In the genomic region with DNA sequence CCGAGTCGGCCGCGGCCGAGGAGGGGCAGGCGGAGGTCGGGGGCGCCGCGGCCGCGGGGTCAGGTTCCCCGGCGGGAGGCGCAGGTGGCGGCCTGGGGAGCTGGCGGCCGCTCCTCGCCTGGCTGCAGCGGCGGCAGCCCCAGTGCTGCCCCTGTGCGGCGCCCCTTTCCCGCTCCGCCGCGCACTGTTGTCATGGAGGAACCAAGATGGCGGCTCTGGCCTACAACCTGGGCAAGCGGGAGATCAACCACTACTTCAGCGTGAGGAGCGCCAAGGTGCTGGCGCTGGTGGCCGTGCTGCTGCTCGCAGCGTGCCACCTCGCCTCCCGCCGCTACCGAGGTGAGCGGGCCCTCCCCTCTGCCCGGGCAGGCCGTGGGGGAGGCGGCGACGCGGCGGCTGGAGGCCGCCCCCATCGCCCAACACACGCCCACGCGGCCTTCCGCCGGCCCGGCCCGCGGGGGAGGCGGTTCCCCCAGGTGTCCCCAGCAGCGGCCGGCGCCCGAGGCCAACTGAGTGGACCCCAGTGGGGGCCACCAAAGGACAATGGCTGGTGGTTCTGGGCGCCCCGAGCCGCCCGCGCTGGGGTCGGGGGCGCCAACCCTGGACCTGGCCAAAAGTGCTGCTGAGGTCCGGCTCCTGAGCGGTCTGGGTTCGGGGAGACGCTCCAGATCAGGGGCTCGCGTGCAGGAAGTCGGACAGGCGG, we compare ENCODE assay signal across 8 cellular contexts. TPM values are rescaled to one million over a fixed set of nuclear protein-coding genes. Genes with fewer than 3 reads are reported as not detected.
DNase-seq lines count a peak whose midpoint lies in the region; ATAC-seq, FAIRE-seq and TF ChIP-seq lines count a peak whose summit lies in the region.

No MANE protein-coding gene starts in this region.

- peak overlapping the region; percentile 89 for H3K9ac ChIP-seq in neural cell (ENCODE audit: low read length)

- TF ChIP-seq CTCF in fibroblast of the aortic adventitia (IDR thresholded peaks at IDR 0.05; ENCODE audit: insufficient read depth, low read length) (peak; percentile 41), neural cell (IDR thresholded peaks at IDR 0.05; ENCODE audit: poor library complexity, severe bottlenecking) (peak; percentile 62)

- H3K4me3 ChIP-seq in fibroblast of the aortic adventitia (ENCODE audit: low read depth, low read length), result peak overlapping the region; percentile 76
- H3K4me3 ChIP-seq in neural cell (ENCODE audit: low read length), result peak overlapping the region; percentile 72

- H3K36me3 ChIP-seq in neural cell (ENCODE audit: insufficient read depth, low read length), result no peaks in the 10 kb centered on the region

- no peak for FAIRE-seq in RCC 7860 (lab: Jason Lieb, UNC)

- peak; percentile 34 for TF ChIP-seq EP300 in neural cell (conservative IDR thresholded peaks at IDR 0.05; ENCODE audit: poor library complexity, severe bottlenecking)

- no peaks in the 10 kb centered on the region for H3K27me3 Mint-ChIP-seq in IgD-negative memory B cell

- no peaks in the 10 kb centered on the region for H3K9me3 ChIP-seq in neural cell (ENCODE audit: low read length)

- H3F3A ChIP-seq in neural cell (ENCODE audit: insufficient read depth, low read length, poor library complexity, severe bottlenecking), result no peaks in the 10 kb centered on the region

- peaks cover 66% of the 10 kb centered on the region for H3K79me2 ChIP-seq in neural cell (replicated peaks; ENCODE audit: insufficient read depth, low read length)

- DNase-seq in Daoy (ENCODE audit: low read depth), result peak; percentile 73
- DNase-seq in RCC 7860 (ENCODE audit: low spot score), result peak; percentile 67
- peak; percentile 51 for DNase-seq in activated T-helper 9 cell treated with anti-CD3 and anti-CD28 coated beads, Interleukin-2, amount 50 U/mL, for 16 hours (ENCODE audit: low read depth)
- DNase-seq in fibroblast of the aortic adventitia (ENCODE audit: low read depth), result peak; percentile 59
- DNase-seq in stromal cell of bone marrow (ENCODE audit: low read depth), result peak; percentile 41

- H3K4me3 Mint-ChIP-seq in IgD-negative memory B cell, result peak overlapping the region in 3 of 4 donors; percentile 88 to 97 (median 93)

- peak; percentile 60 for ATAC-seq in GM21619 (IDR thresholded peaks at IDR 0.05; ENCODE audit: unreplicated experiment)

- H3K36me3 Mint-ChIP-seq in IgD-negative memory B cell, result no peaks in the 10 kb centered on the region

- no peaks in the 10 kb centered on the region for H4K20me1 ChIP-seq in neural cell (ENCODE audit: insufficient read depth)

- peaks cover 29 to 40% (median 30%) of the 10 kb centered on the region in 3 donors for H3K4me1 Mint-ChIP-seq in IgD-negative memory B cell

- no peaks in the 10 kb centered on the region for H3K9me2 ChIP-seq in neural cell (ENCODE audit: insufficient read depth, low read length)

- H3K27ac ChIP-seq in neural cell (ENCODE audit: low read length), result peak overlapping the region; percentile 88

- H2AFZ ChIP-seq in neural cell (ENCODE audit: low read depth, low read length), result peak overlapping the region; percentile 94

- H3K27ac Mint-ChIP-seq in IgD-negative memory B cell, result peak overlapping the region in 2 of 3 donors; percentile 95 to 98

- peak overlapping the region; percentile 98 for H3K4me2 ChIP-seq in neural cell (ENCODE audit: low read length)

- TF ChIP-seq RAD21 in neural cell (conservative IDR thresholded peaks at IDR 0.05), result peak; percentile 65

- no peaks in the 10 kb centered on the region for H3K27me3 ChIP-seq in neural cell (ENCODE audit: insufficient read depth, low read depth, low read length)

- no peaks in the 10 kb centered on the region for H3K9me3 Mint-ChIP-seq in IgD-negative memory B cell

TF ChIP-seq in neural cell, 6 proteins besides CTCF, POLR2A, EP300 and RAD21:
- TF ChIP-seq POLR2AphosphoS5 (IDR thresholded peaks at IDR 0.05), result peak; percentile 71
- TF ChIP-seq SMC3 (conservative IDR thresholded peaks at IDR 0.05; ENCODE audit: poor library complexity), result peak; percentile 58
- TF ChIP-seq TAF1 (IDR thresholded peaks at IDR 0.05; ENCODE audit: low read depth), result peak; percentile 84
- TF ChIP-seq, protein P1, sequence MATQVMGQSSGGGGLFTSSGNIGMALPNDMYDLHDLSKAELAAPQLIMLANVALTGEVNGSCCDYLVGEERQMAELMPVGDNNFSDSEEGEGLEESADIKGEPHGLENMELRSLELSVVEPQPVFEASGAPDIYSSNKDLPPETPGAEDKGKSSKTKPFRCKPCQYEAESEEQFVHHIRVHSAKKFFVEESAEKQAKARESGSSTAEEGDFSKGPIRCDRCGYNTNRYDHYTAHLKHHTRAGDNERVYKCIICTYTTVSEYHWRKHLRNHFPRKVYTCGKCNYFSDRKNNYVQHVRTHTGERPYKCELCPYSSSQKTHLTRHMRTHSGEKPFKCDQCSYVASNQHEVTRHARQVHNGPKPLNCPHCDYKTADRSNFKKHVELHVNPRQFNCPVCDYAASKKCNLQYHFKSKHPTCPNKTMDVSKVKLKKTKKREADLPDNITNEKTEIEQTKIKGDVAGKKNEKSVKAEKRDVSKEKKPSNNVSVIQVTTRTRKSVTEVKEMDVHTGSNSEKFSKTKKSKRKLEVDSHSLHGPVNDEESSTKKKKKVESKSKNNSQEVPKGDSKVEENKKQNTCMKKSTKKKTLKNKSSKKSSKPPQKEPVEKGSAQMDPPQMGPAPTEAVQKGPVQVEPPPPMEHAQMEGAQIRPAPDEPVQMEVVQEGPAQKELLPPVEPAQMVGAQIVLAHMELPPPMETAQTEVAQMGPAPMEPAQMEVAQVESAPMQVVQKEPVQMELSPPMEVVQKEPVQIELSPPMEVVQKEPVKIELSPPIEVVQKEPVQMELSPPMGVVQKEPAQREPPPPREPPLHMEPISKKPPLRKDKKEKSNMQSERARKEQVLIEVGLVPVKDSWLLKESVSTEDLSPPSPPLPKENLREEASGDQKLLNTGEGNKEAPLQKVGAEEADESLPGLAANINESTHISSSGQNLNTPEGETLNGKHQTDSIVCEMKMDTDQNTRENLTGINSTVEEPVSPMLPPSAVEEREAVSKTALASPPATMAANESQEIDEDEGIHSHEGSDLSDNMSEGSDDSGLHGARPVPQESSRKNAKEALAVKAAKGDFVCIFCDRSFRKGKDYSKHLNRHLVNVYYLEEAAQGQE (IDR thresholded peaks at IDR 0.05; ENCODE audit: borderline replicate concordance), result peak; percentile 31
- peak; percentile 55 for TF ChIP-seq MXI1 (conservative IDR thresholded peaks at IDR 0.05; ENCODE audit: poor library complexity, severe bottlenecking)
- no peak for TF ChIP-seq EZH2 (IDR thresholded peaks at IDR 0.05; ENCODE audit: borderline replicate concordance, insufficient read depth, low read length, poor library complexity, severe bottlenecking)

RNA-seq across cellular contexts. Expression of a gene that starts 0.4 kb away (rescaled TPM):
- total RNA-seq in Daoy (2014; rRNA removed; shearing (Covaris generic)), result 12.5 and 15.5 TPM in 2 replicates
- polyA plus RNA-seq in IgD-negative memory B cell, result 9.8 TPM
- 4.9 and 18.7 TPM in 2 replicates for total RNA-seq in fibroblast of the aortic adventitia (ENCODE audit: low replicate concordance)
- 157 and 187 TPM in 2 replicates for polyA plus RNA-seq in neural cell
- 153 and 166 TPM in 2 replicates for polyA minus RNA-seq in neural cell

Comparison
In these comparisons a context has a peak if more than half of its experiments do, and no peak if none do; other contexts are left out.
1. Peak in every context shown above with its lines: DNase-seq, ATAC-seq, H3K4me3 ChIP-seq and H3K27ac ChIP-seq.